18 cellular contexts compared by ENCODE assay signal in genomic region chr2:134323777-134324176, GRCh38.
A peak's percentile ranks its signal among the peaks of the same experiment; 100 is the strongest.
DNase-seq lines count a peak whose midpoint lies in the region; ATAC-seq, FAIRE-seq and TF ChIP-seq lines count a peak whose summit lies in the region.
"Had no signal": no experiment of that assay in that cellular context is flagged by ENCODE, and none has a peak within 500 bp of the region (broad histone marks: within the 10 kb centered on the region; RNA-seq: fewer than 3 reads in every experiment).

No MANE protein-coding gene starts in this region.

- H3K27me3 Mint-ChIP-seq in activated naive CD8-positive, alpha-beta T cell treated with anti-CD3 and anti-CD28 coated beads, Interleukin-2, amount 10 ng/mL, durations not matched to agents 7 days and 5 days: no peaks in the 10 kb centered on the region
- H3K27me3 Mint-ChIP-seq in activated naive CD8-positive, alpha-beta T cell treated with anti-CD3 and anti-CD28 coated beads, Interleukin-2, amount 50 U/mL, for 24 hours: no peaks in the 10 kb centered on the region
- H3K27me3 Mint-ChIP-seq in stimulated activated memory B cell treated with anti-CD40 and anti-IgM and Interleukin-4, amounts not matched to agents 10 μg/mL and 1 μg/mL and 100 μg/mL, for 72 hours: no peaks in the 10 kb centered on the region

- no peaks in the 10 kb centered on the region for H3K27me3 ChIP-seq in WERI-Rb-1 (ENCODE audit: insufficient read depth, low read depth, severe bottlenecking)
- H3K27me3 ChIP-seq in colonic mucosa: no peaks in the 10 kb centered on the region

- DNase-seq in activated naive CD8-positive, alpha-beta T cell treated with anti-CD3 and anti-CD28 coated beads, Interleukin-2, amount 10 ng/mL, durations not matched to agents 7 days and 5 days: no peak
- no peak for DNase-seq in activated naive CD8-positive, alpha-beta T cell treated with anti-CD3 and anti-CD28 coated beads, Interleukin-2, amount 50 U/mL, for 24 hours
- DNase-seq in GM18507 (ENCODE audit: extremely low spot score, insufficient read length, low read depth): no peak
- no peak for DNase-seq in WERI-Rb-1
- DNase-seq in colonic mucosa: no peak
- DNase-seq in Right ventricle myocardium inferior (ENCODE audit: missing footprints): no peak
- DNase-seq in caudate nucleus (lab: John Stamatoyannopoulos, UW): no peak
- DNase-seq: H7, IMR-90, Kasumi-1, NCI-H1105 treated with DMSO at 0.1 percent for 48 hours, NCI-H1694 treated with DMSO at 0.1 percent for 48 hours, NCI-H2107, NCI-H345, NCI-H526 treated with DMSO at 0.1 percent for 48 hours, RPMI8226 had no signal

- peaks cover 18% of the 10 kb centered on the region for H3K36me3 ChIP-seq in WERI-Rb-1
- H3K36me3 ChIP-seq in colonic mucosa: no peaks in the 10 kb centered on the region

- no peak overlapping the region for H3K4me3 Mint-ChIP-seq in activated naive CD8-positive, alpha-beta T cell treated with anti-CD3 and anti-CD28 coated beads, Interleukin-2, amount 10 ng/mL, durations not matched to agents 7 days and 5 days
- H3K4me3 Mint-ChIP-seq in activated naive CD8-positive, alpha-beta T cell treated with anti-CD3 and anti-CD28 coated beads, Interleukin-2, amount 50 U/mL, for 24 hours: no peak overlapping the region
- H3K4me3 Mint-ChIP-seq in stimulated activated memory B cell treated with anti-CD40 and anti-IgM and Interleukin-4, amounts not matched to agents 10 μg/mL and 1 μg/mL and 100 μg/mL, for 72 hours: no peak overlapping the region

- POLR2A ChIA-PET in activated naive CD8-positive, alpha-beta T cell treated with anti-CD3 and anti-CD28 coated beads, Interleukin-2, amount 10 ng/mL, durations not matched to agents 7 days and 5 days (lab: Charles Lee): no interaction called here

- H3K4me1 ChIP-seq in colonic mucosa: no peaks in the 10 kb centered on the region
- H3K4me1 ChIP-seq: A549 had no signal

- FAIRE-seq in GM18507 (lab: Jason Lieb, UNC): peak; percentile 9
- FAIRE-seq: A549 had no signal

- H3K9me3 ChIP-seq in WERI-Rb-1 (ENCODE audit: severe bottlenecking) (no peaks in the 10 kb centered on the region), colonic mucosa (no peaks in the 10 kb centered on the region)
- H3K9me3 ChIP-seq: A549 had no signal

- H3K36me3 Mint-ChIP-seq in activated naive CD8-positive, alpha-beta T cell treated with anti-CD3 and anti-CD28 coated beads, Interleukin-2, amount 10 ng/mL, durations not matched to agents 7 days and 5 days: peaks cover 62% of the 10 kb centered on the region
- peaks cover 40% of the 10 kb centered on the region for H3K36me3 Mint-ChIP-seq in activated naive CD8-positive, alpha-beta T cell treated with anti-CD3 and anti-CD28 coated beads, Interleukin-2, amount 50 U/mL, for 24 hours (ENCODE audit: low read depth)
- H3K36me3 Mint-ChIP-seq in stimulated activated memory B cell treated with anti-CD40 and anti-IgM and Interleukin-4, amounts not matched to agents 10 μg/mL and 1 μg/mL and 100 μg/mL, for 72 hours: peaks cover 65% of the 10 kb centered on the region

- no peak for ATAC-seq in activated naive CD8-positive, alpha-beta T cell treated with anti-CD3 and anti-CD28 coated beads, Interleukin-2, amount 10 ng/mL, durations not matched to agents 7 days and 5 days (ENCODE audit: low read depth)
- ATAC-seq in activated naive CD8-positive, alpha-beta T cell treated with anti-CD3 and anti-CD28 coated beads, Interleukin-2, amount 50 U/mL, for 24 hours: no peak
- ATAC-seq in stimulated activated memory B cell treated with anti-CD40 and anti-IgM and Interleukin-4, amounts not matched to agents 10 μg/mL and 1 μg/mL and 100 μg/mL, for 72 hours: no peak
- no peak for ATAC-seq in Right ventricle myocardium inferior
- ATAC-seq: A549 had no signal

- no peak overlapping the region for H3K4me3 ChIP-seq in WERI-Rb-1 (ENCODE audit: low read depth, low read length)
- no peak overlapping the region for H3K4me3 ChIP-seq in colonic mucosa
- H3K4me3 ChIP-seq: A549 had no signal

- H3K27ac ChIP-seq in WERI-Rb-1 (peak overlapping the region; percentile 30; the same call in 1 of the 2 replicates), colonic mucosa (no peak overlapping the region), caudate nucleus (ENCODE audit: low read depth, low read length) (no peak overlapping the region)
- H3K27ac ChIP-seq: A549 had no signal

- TF ChIP-seq CTCF in WERI-Rb-1 (IDR thresholded peaks at IDR 0.05; ENCODE audit: low read depth, low read length) (no peak), colonic mucosa (IDR thresholded peaks at IDR 0.05) (no peak)

- peak overlapping the region; percentile 6 for H3K27ac Mint-ChIP-seq in activated naive CD8-positive, alpha-beta T cell treated with anti-CD3 and anti-CD28 coated beads, Interleukin-2, amount 10 ng/mL, durations not matched to agents 7 days and 5 days
- no peak overlapping the region for H3K27ac Mint-ChIP-seq in activated naive CD8-positive, alpha-beta T cell treated with anti-CD3 and anti-CD28 coated beads, Interleukin-2, amount 50 U/mL, for 24 hours
- H3K27ac Mint-ChIP-seq in stimulated activated memory B cell treated with anti-CD40 and anti-IgM and Interleukin-4, amounts not matched to agents 10 μg/mL and 1 μg/mL and 100 μg/mL, for 72 hours: peak overlapping the region; percentile 64

- intact Hi-C loops in colonic mucosa (cut with DNase I): no loop called here
- intact Hi-C loops in Right ventricle myocardium inferior (cut with DNase I): no loop called here

- peaks cover 61% of the 10 kb centered on the region for H3K4me1 Mint-ChIP-seq in activated naive CD8-positive, alpha-beta T cell treated with anti-CD3 and anti-CD28 coated beads, Interleukin-2, amount 10 ng/mL, durations not matched to agents 7 days and 5 days
- peaks cover 70% of the 10 kb centered on the region for H3K4me1 Mint-ChIP-seq in activated naive CD8-positive, alpha-beta T cell treated with anti-CD3 and anti-CD28 coated beads, Interleukin-2, amount 50 U/mL, for 24 hours
- H3K4me1 Mint-ChIP-seq in stimulated activated memory B cell treated with anti-CD40 and anti-IgM and Interleukin-4, amounts not matched to agents 10 μg/mL and 1 μg/mL and 100 μg/mL, for 72 hours: peaks cover 88% of the 10 kb centered on the region

- no peak overlapping the region for H3K9ac ChIP-seq in colonic mucosa (ENCODE audit: low read depth in 2 of 2, low read length in 2 of 2)

- no peaks in the 10 kb centered on the region for H3K9me3 Mint-ChIP-seq in activated naive CD8-positive, alpha-beta T cell treated with anti-CD3 and anti-CD28 coated beads, Interleukin-2, amount 10 ng/mL, durations not matched to agents 7 days and 5 days
- H3K9me3 Mint-ChIP-seq in activated naive CD8-positive, alpha-beta T cell treated with anti-CD3 and anti-CD28 coated beads, Interleukin-2, amount 50 U/mL, for 24 hours: no peaks in the 10 kb centered on the region
- H3K9me3 Mint-ChIP-seq in stimulated activated memory B cell treated with anti-CD40 and anti-IgM and Interleukin-4, amounts not matched to agents 10 μg/mL and 1 μg/mL and 100 μg/mL, for 72 hours: no peaks in the 10 kb centered on the region
